Comparison of ENCODE assay signal across 21 cellular contexts in the genomic region with DNA sequence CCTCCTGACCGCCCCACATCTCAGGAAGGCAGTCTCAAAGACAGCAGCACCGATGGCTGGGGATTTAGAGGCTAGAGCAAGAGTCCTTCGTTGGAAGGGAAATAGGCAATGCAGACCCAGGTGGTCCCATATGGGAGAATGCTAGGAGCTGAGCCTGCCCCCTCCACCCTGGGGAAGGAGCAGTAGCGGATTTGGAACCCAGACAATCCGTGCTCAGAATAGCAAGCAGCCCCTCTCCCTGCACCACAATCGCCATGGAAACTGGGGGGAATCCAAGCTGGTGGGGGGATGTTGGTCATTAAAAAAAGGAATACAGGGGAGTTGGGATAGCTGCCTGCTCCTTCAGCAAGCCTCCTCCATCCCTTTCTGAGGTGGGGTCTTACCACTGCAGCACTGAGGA.
"Had no signal": no experiment of that assay in that cellular context is flagged by ENCODE, and none has a peak within 500 bp of the region (broad histone marks: within the 10 kb centered on the region; RNA-seq: fewer than 3 reads in every experiment).

No MANE protein-coding gene starts in this region.

- H3K36me3 Mint-ChIP-seq: activated naive CD4-positive, alpha-beta T cell treated with anti-CD3 and anti-CD28 coated beads, Interleukin-2, amount 50 U/mL, for 72 hours; immature natural killer cell; natural killer cell treated with Interleukin-12 subunit alpha and Interleukin-12 subunit beta and Interleukin-15 and Interleukin-18, amount 100 ng/mL, for 72 hours had no signal

- H3K27ac ChIP-seq: breast epithelium, parathyroid adenoma, skin epidermis, thoracic aorta had no signal

- H3K27ac Mint-ChIP-seq: activated CD8-positive, alpha-beta memory T cell treated with anti-CD3 and anti-CD28 coated beads, Interleukin-2, amount 10 ng/mL, durations not matched to agents 7 days and 5 days; activated naive CD4-positive, alpha-beta T cell treated with anti-CD3 and anti-CD28 coated beads, Interleukin-2, amount 50 U/mL, for 72 hours; immature natural killer cell; natural killer cell treated with Interleukin-12 subunit alpha and Interleukin-12 subunit beta and Interleukin-15 and Interleukin-18, amount 100 ng/mL, for 72 hours; stimulated activated naive CD8-positive, alpha-beta T cell treated with anti-CD3 and anti-CD28 coated beads, Interleukin-15, amount 100 ng/mL, for 72 hours had no signal

- H3K9me3 Mint-ChIP-seq: activated naive CD4-positive, alpha-beta T cell treated with anti-CD3 and anti-CD28 coated beads, Interleukin-2, amount 50 U/mL, for 72 hours; activated T-cell treated with anti-CD3 and anti-CD28 coated beads, Interleukin-2, amount 50 U/mL, for 4 hours; immature natural killer cell; natural killer cell treated with Interleukin-12 subunit alpha and Interleukin-12 subunit beta and Interleukin-15 and Interleukin-18, amount 100 ng/mL, for 72 hours; stimulated activated naive CD8-positive, alpha-beta T cell treated with anti-CD3 and anti-CD28 coated beads, Interleukin-15, amount 100 ng/mL, for 72 hours had no signal

- H3K4me3 Mint-ChIP-seq: activated CD8-positive, alpha-beta memory T cell treated with anti-CD3 and anti-CD28 coated beads, Interleukin-2, amount 10 ng/mL, durations not matched to agents 7 days and 5 days; activated T-cell treated with anti-CD3 and anti-CD28 coated beads, Interleukin-2, amount 50 U/mL, for 4 hours; immature natural killer cell; natural killer cell treated with Interleukin-12 subunit alpha and Interleukin-12 subunit beta and Interleukin-15 and Interleukin-18, amount 100 ng/mL, for 72 hours; stimulated activated naive CD8-positive, alpha-beta T cell treated with anti-CD3 and anti-CD28 coated beads, Interleukin-15, amount 100 ng/mL, for 72 hours had no signal

- FAIRE-seq: frontal cortex, urothelium cell line had no signal

- DNase-seq: activated CD4-positive, alpha-beta T cell treated with anti-CD3 and anti-CD28 coated beads, Interleukin-2, amount 50 U/mL, for 48 hours; activated CD4-positive, CD25-positive, alpha-beta regulatory T cell treated with anti-CD3 and anti-CD28 coated beads, Interleukin-2, amount 50 U/mL, for 72 hours; activated CD8-positive, alpha-beta memory T cell treated with anti-CD3 and anti-CD28 coated beads, Interleukin-2, amount 10 ng/mL, durations not matched to agents 7 days and 5 days; activated effector memory CD4-positive, alpha-beta T cell treated with anti-CD3 and anti-CD28 coated beads, Interleukin-2, amount 50 U/mL, for 16 hours; activated T-cell treated with anti-CD3 and anti-CD28 coated beads, Interleukin-2, amount 50 U/mL, for 4 hours; effector CD8-positive, alpha-beta T cell; immature natural killer cell; mammary epithelial cell; retina; stimulated activated CD4-positive, alpha-beta T cell treated with anti-CD3 and anti-CD28 coated beads, Interleukin-4, amount 100 ng/mL, for 4 hours; stimulated activated naive CD8-positive, alpha-beta T cell treated with anti-CD3 and anti-CD28 coated beads, Interleukin-15, amount 100 ng/mL, for 72 hours; SW 1271 had no signal

- ATAC-seq: activated CD8-positive, alpha-beta memory T cell treated with anti-CD3 and anti-CD28 coated beads, Interleukin-2, amount 10 ng/mL, durations not matched to agents 7 days and 5 days; activated naive CD4-positive, alpha-beta T cell treated with anti-CD3 and anti-CD28 coated beads, Interleukin-2, amount 50 U/mL, for 72 hours; activated T-cell treated with anti-CD3 and anti-CD28 coated beads, Interleukin-2, amount 50 U/mL, for 4 hours; left lobe of liver; natural killer cell treated with Interleukin-12 subunit alpha and Interleukin-12 subunit beta and Interleukin-15 and Interleukin-18, amount 100 ng/mL, for 72 hours; stimulated activated naive CD8-positive, alpha-beta T cell treated with anti-CD3 and anti-CD28 coated beads, Interleukin-15, amount 100 ng/mL, for 72 hours had no signal

- H3K4me3 ChIP-seq: breast epithelium, skin epidermis, thoracic aorta had no signal

- H3K9me3 ChIP-seq: breast epithelium, thoracic aorta had no signal
